ENCODE assay signal across 22 cellular contexts in genomic region chr9:114008667-114009410, GRCh38.
DNase-seq lines count a peak whose midpoint lies in the region; ATAC-seq and TF ChIP-seq lines count a peak whose summit lies in the region.
"Had no signal": no experiment of that assay in that cellular context is flagged by ENCODE, and none has a peak within 500 bp of the region (broad histone marks: within the 10 kb centered on the region; RNA-seq: fewer than 3 reads in every experiment).

No MANE protein-coding gene starts in this region.

- no peak for ATAC-seq in left ventricle myocardium superior
- no peak for ATAC-seq in central memory CD8-positive, alpha-beta T cell (replicated peaks; ENCODE audit: extremely low read depth, poor library complexity, severe bottlenecking)
- ATAC-seq: activated CD4-positive, CD25-positive, alpha-beta regulatory T cell treated with anti-CD3 and anti-CD28 coated beads, Interleukin-2, amount 50 U/mL, for 24 hours; T-helper 17 cell had no signal

- H3K4me1 ChIP-seq in osteoblast (ENCODE audit: insufficient read depth, low read length): no peaks in the 10 kb centered on the region
- no peaks in the 10 kb centered on the region for H3K4me1 ChIP-seq in uterus
- H3K4me1 ChIP-seq: SJSA1 had no signal

- H4K20me1 ChIP-seq in osteoblast (ENCODE audit: insufficient read depth, low read length): peaks cover 3% of the 10 kb centered on the region

- peaks cover 14% of the 10 kb centered on the region for H3K27me3 Mint-ChIP-seq in central memory CD8-positive, alpha-beta T cell
- H3K27me3 Mint-ChIP-seq: CD4-positive, alpha-beta T cell; naive B cell had no signal

- no peak overlapping the region for H3K27ac Mint-ChIP-seq in central memory CD8-positive, alpha-beta T cell (ENCODE audit: low read depth)
- H3K27ac Mint-ChIP-seq: CD4-positive, alpha-beta T cell; T-helper 17 cell had no signal

- no peak overlapping the region for H2AFZ ChIP-seq in osteoblast (ENCODE audit: low read length)

- TF ChIP-seq POLR2A in uterus (IDR thresholded peaks at IDR 0.05): no peak

- H3K4me1 Mint-ChIP-seq in central memory CD8-positive, alpha-beta T cell: no peaks in the 10 kb centered on the region
- H3K4me1 Mint-ChIP-seq: T-helper 17 cell had no signal

- H3K9me3 Mint-ChIP-seq in central memory CD8-positive, alpha-beta T cell: no peaks in the 10 kb centered on the region
- H3K9me3 Mint-ChIP-seq: CD4-positive, alpha-beta T cell had no signal

- no peaks in the 10 kb centered on the region for H3K27me3 ChIP-seq in osteoblast (ENCODE audit: insufficient read depth, low read length)
- no peaks in the 10 kb centered on the region for H3K27me3 ChIP-seq in uterus
- H3K27me3 ChIP-seq: SJSA1 had no signal

- H3K27ac ChIP-seq in osteoblast (ENCODE audit: low read depth, low read length): no peak overlapping the region
- no peak overlapping the region for H3K27ac ChIP-seq in uterus
- H3K27ac ChIP-seq: SJSA1, skin epidermis had no signal

- TF ChIP-seq CTCF in osteoblast (IDR thresholded peaks at IDR 0.05; ENCODE audit: extremely low read depth, low read depth, low read length) (no peak), uterus (IDR thresholded peaks at IDR 0.05) (no peak)

- intact Hi-C loops in cardiac septum (cut with DNase I): no loop called here
- intact Hi-C loops in left ventricle myocardium superior (cut with micrococcal nuclease): no loop called here
- intact Hi-C loops in uterus (cut with DNase I; ENCODE audit: low total_unique reads): no loop called here

- H3K9me3 ChIP-seq in osteoblast (ENCODE audit: low read depth, low read length) (no peaks in the 10 kb centered on the region), uterus (no peaks in the 10 kb centered on the region)
- H3K9me3 ChIP-seq: SJSA1 had no signal

- peak; percentile 62 for DNase-seq in cardiac septum (ENCODE audit: low spot score)
- DNase-seq in left ventricle myocardium superior: no peak
- DNase-seq in central memory CD8-positive, alpha-beta T cell (ENCODE audit: low spot score in 2 of 2): peak; percentile 1 to 9
- DNase-seq in osteoblast (ENCODE audit: insufficient read length, low spot score, missing footprints): peak; percentile 61
- DNase-seq in uterus: peak; percentile 9 to 10
- DNase-seq in activated CD4-positive, alpha-beta T cell treated with anti-CD3 and anti-CD28 coated beads for 48 hours: no peak
- no peak for DNase-seq in NCI-H187 (lab: John Stamatoyannopoulos, UW)
- no peak for DNase-seq in stimulated activated CD4-positive, alpha-beta T cell treated with anti-CD3 and anti-CD28 coated beads, Interleukin-4, amount 100 ng/mL, for 1 hour
- DNase-seq: anterior cingulate cortex; DMS79; H7; IMR-90; naive B cell; NCI-H1436 treated with DMSO at 0.1 percent for 48 hours; NCI-H748 treated with DMSO at 0.1 percent for 48 hours; stimulated activated CD4-positive, alpha-beta T cell treated with anti-CD3 and anti-CD28 coated beads, Interleukin-4, amount 100 ng/mL, for 24 hours; T-helper 17 cell had no signal

- H3K4me3 Mint-ChIP-seq in central memory CD8-positive, alpha-beta T cell: no peak overlapping the region
- H3K4me3 Mint-ChIP-seq: CD4-positive, alpha-beta T cell; naive B cell; T-helper 17 cell had no signal

- no peak overlapping the region for H3K4me2 ChIP-seq in osteoblast (ENCODE audit: insufficient read depth, low read length)

- no peaks in the 10 kb centered on the region for H3K79me2 ChIP-seq in osteoblast (ENCODE audit: insufficient read depth, low read length)

- H3K36me3 ChIP-seq in osteoblast (ENCODE audit: insufficient read depth, low read length) (peaks cover 46% of the 10 kb centered on the region), uterus (no peaks in the 10 kb centered on the region)

- H3K36me3 Mint-ChIP-seq in central memory CD8-positive, alpha-beta T cell (ENCODE audit: insufficient read depth): no peaks in the 10 kb centered on the region

- no peak overlapping the region for H3K4me3 ChIP-seq in osteoblast (ENCODE audit: insufficient read depth, low read length)
- no peak overlapping the region for H3K4me3 ChIP-seq in uterus
- H3K4me3 ChIP-seq: lung, SJSA1, skin epidermis had no signal

Comparison
In these comparisons a context has a peak if more than half of its experiments do, and no peak if none do; other contexts are left out.
1. DNase-seq: peak in cardiac septum (single experiment), central memory CD8-positive, alpha-beta T cell (2 of 2), osteoblast (single experiment) and uterus (2 of 2); none in left ventricle myocardium superior (single experiment), activated CD4-positive, alpha-beta T cell treated with anti-CD3 and anti-CD28 coated beads for 48 hours (single experiment), NCI-H187 (0 of 2) and stimulated activated CD4-positive, alpha-beta T cell treated with anti-CD3 and anti-CD28 coated beads, Interleukin-4, amount 100 ng/mL, for 1 hour (single experiment).